Comparison of ENCODE assay signal across 7 cellular contexts in genomic region chr3:10651506-10651905, GRCh38.
"Had no signal": no experiment of that assay in that cellular context is flagged by ENCODE, and none has a peak within 500 bp of the region (broad histone marks: within the 10 kb centered on the region; RNA-seq: fewer than 3 reads in every experiment).

No MANE protein-coding gene starts in this region.

- FAIRE-seq: HepG2, HTR-8/SVneo had no signal

- H3K4me3 Mint-ChIP-seq: IgD-negative memory B cell had no signal

- H3K9ac ChIP-seq: KMS-11 had no signal

- H3K27ac Mint-ChIP-seq: IgD-negative memory B cell had no signal

- H3K27ac ChIP-seq: HL-60, KMS-11 had no signal

- DNase-seq: KBM-7, KG1 had no signal

- H3K4me2 ChIP-seq: KMS-11 had no signal

- H3K4me1 Mint-ChIP-seq: IgD-negative memory B cell had no signal

- ATAC-seq: HepG2 had no signal

- H3K36me3 Mint-ChIP-seq: IgD-negative memory B cell had no signal
